25 cellular contexts compared by ENCODE assay signal in the genomic region with DNA sequence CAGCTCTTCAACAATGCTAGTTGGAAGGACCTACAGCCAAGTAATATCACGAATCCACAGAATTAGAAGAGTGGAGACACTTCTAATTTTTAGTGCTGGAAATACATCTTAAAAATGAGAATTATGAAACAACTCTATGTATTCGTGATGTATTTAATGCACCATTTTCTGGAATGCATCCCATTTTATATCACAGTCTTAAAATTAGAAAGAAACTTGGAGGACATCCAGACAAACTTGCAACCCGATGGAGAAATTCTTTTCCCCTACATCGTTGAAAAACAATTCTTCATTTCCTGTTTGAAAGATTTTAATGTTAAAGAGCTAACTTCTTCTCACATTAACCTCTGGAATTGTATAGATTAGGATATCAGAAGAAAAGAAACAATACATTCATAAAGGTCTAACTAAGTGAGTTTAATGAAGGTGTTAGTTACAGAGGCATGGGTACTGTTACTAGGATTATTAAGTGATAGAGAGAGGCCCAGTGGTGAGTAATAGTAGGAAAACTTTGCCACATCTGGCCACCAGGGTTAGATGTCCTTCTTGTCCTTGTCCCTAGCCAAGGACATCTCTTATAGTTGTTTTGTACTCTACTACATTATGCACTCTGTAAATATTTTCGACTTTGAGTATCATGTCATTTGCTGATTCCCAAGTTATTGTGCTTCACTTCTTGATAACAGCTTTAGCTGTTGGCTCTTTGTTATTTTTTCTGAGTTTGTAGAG.
"Had no signal": no experiment of that assay in that cellular context is flagged by ENCODE, and none has a peak within 500 bp of the region (broad histone marks: within the 10 kb centered on the region; RNA-seq: fewer than 3 reads in every experiment).

No MANE protein-coding gene starts in this region.

- DNase-seq: activated CD4-positive, alpha-beta T cell treated with anti-CD3 and anti-CD28 coated beads, Interleukin-2, amount 50 U/mL, for 4 hours; activated CD8-positive, alpha-beta memory T cell treated with anti-CD3 and anti-CD28 coated beads for 24 hours; activated CD8-positive, alpha-beta memory T cell treated with anti-CD3 and anti-CD28 coated beads, Interleukin-2, amount 50 U/mL, for 4 hours; activated naive CD4-positive, alpha-beta T cell treated with Interleukin-2 at 50 U/mL for 16 hours; activated naive CD8-positive, alpha-beta T cell treated with anti-CD3 and anti-CD28 coated beads for 36 hours; activated T-cell treated with anti-CD3 and anti-CD28 coated beads, Interleukin-2, amount 50 U/mL, for 24 hours; amniotic stem cell; dermis blood vessel endothelial cell; effector CD8-positive, alpha-beta T cell; head of caudate nucleus; hypothalamus; lower lobe of right lung; naive thymus-derived CD4-positive, alpha-beta T cell; retina; stimulated activated CD4-positive, alpha-beta T cell treated with anti-CD3 and anti-CD28 coated beads, Interleukin-12 subunit alpha, Interleukin-12 subunit beta, amount 100 ng/mL, for 4 hours; stimulated activated CD4-positive, alpha-beta T cell treated with anti-CD3 and anti-CD28 coated beads, Interleukin-4, amount 100 ng/mL, for 4 hours; stimulated activated naive CD8-positive, alpha-beta T cell treated with anti-CD3 and anti-CD28 coated beads, Interleukin-15, Interleukin-2, amounts not matched to agents 100 U/mL and 50 U/mL, for 24 hours; T-helper 9 cell; thyroid gland; upper lobe of right lung had no signal

- H3K4me1 ChIP-seq: gastroesophageal sphincter, lower lobe of right lung, neural progenitor cell, thyroid gland, upper lobe of right lung had no signal

- H3K27me3 ChIP-seq: cardiac muscle cell, gastroesophageal sphincter, neural progenitor cell, thyroid gland, upper lobe of right lung had no signal

- H3K4me3 ChIP-seq: cardiac muscle cell, gastroesophageal sphincter, lower lobe of right lung, neural progenitor cell, thyroid gland, upper lobe of right lung had no signal

- H3K27me3 Mint-ChIP-seq: activated naive CD8-positive, alpha-beta T cell treated with anti-CD3 and anti-CD28 coated beads for 36 hours; activated T-cell treated with anti-CD3 and anti-CD28 coated beads, Interleukin-2, amount 50 U/mL, for 24 hours; activated T-helper 17 cell treated with anti-CD3 and anti-CD28 coated beads, Interleukin-2, amount 50 U/mL, for 72 hours; naive thymus-derived CD4-positive, alpha-beta T cell; progenitor cell of endocrine pancreas had no signal

- H3K27ac Mint-ChIP-seq: activated naive CD8-positive, alpha-beta T cell treated with anti-CD3 and anti-CD28 coated beads for 36 hours; activated T-cell treated with anti-CD3 and anti-CD28 coated beads, Interleukin-2, amount 50 U/mL, for 24 hours; activated T-helper 17 cell treated with anti-CD3 and anti-CD28 coated beads, Interleukin-2, amount 50 U/mL, for 72 hours; naive thymus-derived CD4-positive, alpha-beta T cell; neural progenitor cell; progenitor cell of endocrine pancreas had no signal

- H3K36me3 Mint-ChIP-seq: activated naive CD8-positive, alpha-beta T cell treated with anti-CD3 and anti-CD28 coated beads for 36 hours; naive thymus-derived CD4-positive, alpha-beta T cell; neural progenitor cell had no signal

- H3K4me3 Mint-ChIP-seq: activated naive CD8-positive, alpha-beta T cell treated with anti-CD3 and anti-CD28 coated beads for 36 hours; activated T-cell treated with anti-CD3 and anti-CD28 coated beads, Interleukin-2, amount 50 U/mL, for 24 hours; activated T-helper 17 cell treated with anti-CD3 and anti-CD28 coated beads, Interleukin-2, amount 50 U/mL, for 72 hours; naive thymus-derived CD4-positive, alpha-beta T cell; neural progenitor cell had no signal

- H3K27ac ChIP-seq: cardiac muscle cell, gastroesophageal sphincter, lower lobe of right lung, neural progenitor cell, thyroid gland, upper lobe of right lung had no signal

- H3K9me3 ChIP-seq: gastroesophageal sphincter, lower lobe of right lung, thyroid gland, upper lobe of right lung had no signal

- H3K4me1 Mint-ChIP-seq: activated naive CD8-positive, alpha-beta T cell treated with anti-CD3 and anti-CD28 coated beads for 36 hours; activated T-helper 17 cell treated with anti-CD3 and anti-CD28 coated beads, Interleukin-2, amount 50 U/mL, for 72 hours; naive thymus-derived CD4-positive, alpha-beta T cell; neural progenitor cell had no signal

- H3K36me3 ChIP-seq: cardiac muscle cell, gastroesophageal sphincter, lower lobe of right lung, neural progenitor cell, thyroid gland, upper lobe of right lung had no signal
